17 cellular contexts compared by ENCODE assay signal in the genomic region with DNA sequence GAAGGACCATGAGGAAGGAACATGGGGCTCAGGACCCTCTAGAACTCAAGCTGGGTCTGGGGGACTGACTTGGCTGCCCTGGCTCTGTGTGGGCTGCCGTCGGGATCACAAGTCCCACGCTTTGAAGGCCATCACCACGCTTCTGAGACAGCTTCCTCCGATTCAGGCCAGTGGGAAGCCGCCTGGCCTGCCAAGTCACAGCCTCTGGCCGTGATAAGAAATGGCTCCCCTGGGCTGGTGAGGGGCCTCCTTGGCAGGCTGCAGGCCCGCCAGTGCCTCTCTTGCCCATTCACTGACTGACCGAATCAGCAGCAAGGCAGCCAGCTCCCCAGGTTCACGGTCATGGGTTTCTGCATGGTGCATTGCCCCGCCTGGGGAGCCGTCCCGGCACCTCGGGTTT. TPM values are rescaled to one million over a fixed set of nuclear protein-coding genes. Genes with fewer than 3 reads are reported as not detected.
DNase-seq lines count a peak whose midpoint lies in the region; TF ChIP-seq lines count a peak whose summit lies in the region.
"Had no signal": no experiment of that assay in that cellular context is flagged by ENCODE, and none has a peak within 500 bp of the region (broad histone marks: within the 10 kb centered on the region; RNA-seq: fewer than 3 reads in every experiment).

No MANE protein-coding gene starts in this region.

- H3K4me2 ChIP-seq in neural progenitor cell: no peak overlapping the region

- H3F3A ChIP-seq in neural progenitor cell (ENCODE audit: low read depth): peaks cover 5% of the 10 kb centered on the region

- peaks cover 23% of the 10 kb centered on the region for H3K4me1 Mint-ChIP-seq in neural progenitor cell
- H3K4me1 Mint-ChIP-seq: IgD-negative memory B cell had no signal

- H3K9me3 Mint-ChIP-seq in neural progenitor cell: no peaks in the 10 kb centered on the region
- H3K9me3 Mint-ChIP-seq: IgD-negative memory B cell had no signal

- H3K36me3 ChIP-seq in HEK293 (ENCODE audit: control insufficient read depth in 2 of 2, insufficient read depth in 1 of 2, low read length in 2 of 2): no peaks in the 10 kb centered on the region
- H3K36me3 ChIP-seq in WERI-Rb-1: peaks cover 7% of the 10 kb centered on the region
- no peaks in the 10 kb centered on the region for H3K36me3 ChIP-seq in neural progenitor cell
- no peaks in the 10 kb centered on the region for H3K36me3 ChIP-seq in transverse colon
- H3K36me3 ChIP-seq: SJSA1 had no signal

- no peaks in the 10 kb centered on the region for H3K79me2 ChIP-seq in neural progenitor cell (ENCODE audit: low read depth)

- DNase-seq in WERI-Rb-1: no peak
- peak; percentile 1 for DNase-seq in neural progenitor cell (ENCODE audit: low spot score)
- no peak for DNase-seq in transverse colon
- no peak for DNase-seq in DMS79 (lab: John Stamatoyannopoulos, UW)
- DNase-seq in NCI-H524 (lab: John Stamatoyannopoulos, UW): no peak
- no peak for DNase-seq in head of caudate nucleus
- DNase-seq: H7, NCI-H1417 treated with DMSO at 0.1 percent for 48 hours, NCI-H2227 treated with DMSO at 0.1 percent for 48 hours, NCI-H526 treated with DMSO at 0.1 percent for 48 hours, OCI-M1, RPMI8226 had no signal

- H2AFZ ChIP-seq in neural progenitor cell (replicated peaks): no peak overlapping the region

- H3K27ac ChIP-seq in HEK293 (ENCODE audit: extremely low read depth, low read depth, low read length): no peak overlapping the region
- H3K27ac ChIP-seq in WERI-Rb-1: peak overlapping the region; percentile 73
- no peak overlapping the region for H3K27ac ChIP-seq in neural progenitor cell
- H3K27ac ChIP-seq in transverse colon: peak overlapping the region; percentile 52 to 87 (median 66)
- H3K27ac ChIP-seq: BLaER1 treated with 17β-estradiol and CSF1 and Interleukin-3, amounts not matched to agents 10 nM and 100 nM; SJSA1 had no signal

- no peak overlapping the region for H3K27ac Mint-ChIP-seq in neural progenitor cell
- H3K27ac Mint-ChIP-seq: IgD-negative memory B cell had no signal

- H3K4me3 ChIP-seq in HEK293 (ENCODE audit: low read depth, low read length) (no peak overlapping the region), WERI-Rb-1 (ENCODE audit: low read depth, low read length) (no peak overlapping the region), neural progenitor cell (no peak overlapping the region), transverse colon (no peak overlapping the region)
- H3K4me3 ChIP-seq: BLaER1 treated with 17β-estradiol and CSF1 and Interleukin-3, amounts not matched to agents 10 nM and 100 nM; SJSA1 had no signal

- TF ChIP-seq EP300 in transverse colon (IDR thresholded peaks at IDR 0.05; ENCODE audit: low read depth): no peak

- TF ChIP-seq POLR2A in transverse colon (IDR thresholded peaks at IDR 0.05): no peak

- TF ChIP-seq CTCF in HEK293 (tag by site-specific recombination; IDR thresholded peaks at IDR 0.05) (no peak), WERI-Rb-1 (IDR thresholded peaks at IDR 0.05; ENCODE audit: low read depth, low read length) (no peak), neural progenitor cell (IDR thresholded peaks at IDR 0.05) (no peak), transverse colon (IDR thresholded peaks at IDR 0.05) (no peak)

- H3K4me1 ChIP-seq in HEK293 (ENCODE audit: control insufficient read depth, insufficient read depth, low read length): peaks cover 5% of the 10 kb centered on the region
- peaks cover 22% of the 10 kb centered on the region for H3K4me1 ChIP-seq in neural progenitor cell
- H3K4me1 ChIP-seq in transverse colon: peaks cover 33 to 47% (median 45%) of the 10 kb centered on the region in 4 donors
- H3K4me1 ChIP-seq: SJSA1 had no signal

- no peaks in the 10 kb centered on the region for H3K36me3 Mint-ChIP-seq in neural progenitor cell

- peaks cover 43% of the 10 kb centered on the region for H4K20me1 ChIP-seq in neural progenitor cell (ENCODE audit: low read depth)

- CTCF ChIA-PET in HEK293 (lab: Yijun Ruan, JAX): interaction anchor here (0.6 kb wide), 1 partner anchor 237 kb away, joined by 3 read pairs; no protein-coding TSS in a partner anchor

- intact Hi-C loops in transverse colon (cut with DNase I; ENCODE audit: low total_unique reads): no loop called here
- intact Hi-C loops in head of caudate nucleus (cut with DNase I): no loop called here

- in situ Hi-C loops in transverse colon (cut with MboI; ENCODE audit: low pct_ligation_motif_present in 1 of 4, low pct_unique_long_range_greater_than_20kb in 1 of 4, low sequenced_read_pairs in 3 of 4): no loop called here

- no peak overlapping the region for H3K9ac ChIP-seq in neural progenitor cell

- 93% methylated on average over 14 of the region's 14 CpGs; no CpG with 5 or more reads in 1 of the 2 donors for WGBS in transverse colon (ENCODE audit: low coverage in 1 of 2), 2 donors

- H3K9me3 ChIP-seq in HEK293 (ENCODE audit: control insufficient read depth, insufficient read depth, low read depth, low read length) (no peaks in the 10 kb centered on the region), WERI-Rb-1 (ENCODE audit: severe bottlenecking) (no peaks in the 10 kb centered on the region), neural progenitor cell (ENCODE audit: low read depth) (no peaks in the 10 kb centered on the region), transverse colon (no peaks in the 10 kb centered on the region)
- H3K9me3 ChIP-seq: BLaER1 treated with 17β-estradiol and CSF1 and Interleukin-3, amounts not matched to agents 10 nM and 100 nM; SJSA1 had no signal

- no peaks in the 10 kb centered on the region for H3K27me3 Mint-ChIP-seq in neural progenitor cell (ENCODE audit: insufficient read depth, low read depth)
- H3K27me3 Mint-ChIP-seq: IgD-negative memory B cell had no signal

- H3K27me3 ChIP-seq in WERI-Rb-1 (ENCODE audit: insufficient read depth, low read depth, severe bottlenecking): no peaks in the 10 kb centered on the region
- no peaks in the 10 kb centered on the region for H3K27me3 ChIP-seq in neural progenitor cell
- no peaks in the 10 kb centered on the region for H3K27me3 ChIP-seq in transverse colon
- H3K27me3 ChIP-seq: BLaER1 treated with 17β-estradiol and CSF1 and Interleukin-3, amounts not matched to agents 10 nM and 100 nM; SJSA1 had no signal

- H3K4me3 Mint-ChIP-seq in neural progenitor cell: no peak overlapping the region
- H3K4me3 Mint-ChIP-seq: IgD-negative memory B cell had no signal

- POLR2A ChIA-PET in HEK293 (lab: Yijun Ruan, JAX): no interaction called here

TF ChIP-seq in HEK293, 187 proteins besides CTCF, POLR2A, EP300 and RAD21:
- peak; percentile 66 for TF ChIP-seq ZIC2 (tag by site-specific recombination; IDR thresholded peaks at IDR 0.05)
- no peak for TF ChIP-seq ZNF501 (tag by site-specific recombination; IDR thresholded peaks at IDR 0.05)
TF ChIP-seq in HEK293: peak in this region for 1.

RNA-seq across cellular contexts. Expression of gene COMP, which starts 48.8 kb away (rescaled TPM):
- total RNA-seq in neural progenitor cell (ENCODE audit: low replicate concordance) (not detected in 2 replicates), transverse colon (under 1 TPM in 2 of 4 donors, not detected in 2; 0.32 to 0.55 TPM)
- total RNA-seq: H7, LHCN-M2, SJSA1 had no signal

RNA-seq across cellular contexts. Expression of gene CRTC1, which starts 58.8 kb away (rescaled TPM):
- total RNA-seq in neural progenitor cell (ENCODE audit: low replicate concordance) (2.4 and 5.7 TPM in 2 replicates), transverse colon (10 to 100 TPM in 1 of 4 donors, 1 to 10 TPM in 3; 6.2 to 17.6 (median 7.7) TPM)

Comparison
In these comparisons a context has a peak if more than half of its experiments do, and no peak if none do; other contexts are left out.
1. H3K27ac ChIP-seq: peak in WERI-Rb-1 (single experiment) and transverse colon (4 of 4); none in HEK293 (single experiment) and neural progenitor cell (single experiment).